In genomic region chr7:2972531-2973161, GRCh38 we compare ENCODE assay signal across 14 cellular contexts.
DNase-seq lines count a peak whose midpoint lies in the region; ATAC-seq and TF ChIP-seq lines count a peak whose summit lies in the region.
"Had no signal": no experiment of that assay in that cellular context is flagged by ENCODE, and none has a peak within 500 bp of the region (broad histone marks: within the 10 kb centered on the region; RNA-seq: fewer than 3 reads in every experiment).

No MANE protein-coding gene starts in this region.

- H3K27me3 Mint-ChIP-seq in T-helper 17 cell = no peaks in the 10 kb centered on the region
- no peaks in the 10 kb centered on the region for H3K27me3 Mint-ChIP-seq in naive thymus-derived CD8-positive, alpha-beta T cell

- POLR2A ChIA-PET in naive thymus-derived CD8-positive, alpha-beta T cell (lab: Charles Lee) = interaction anchor here (1.4 kb wide), 1 partner anchor 16 kb away, joined by 6 read pairs; no protein-coding TSS in a partner anchor

- 82 to 83% methylated on average over 12 of the region's 12 CpGs for WGBS in tibial nerve, 2 donors

- no peak overlapping the region for H3K27ac ChIP-seq in tibial nerve
- H3K27ac ChIP-seq: neural progenitor cell had no signal

- H3K4me1 ChIP-seq in tibial nerve = no peaks in the 10 kb centered on the region
- H3K4me1 ChIP-seq: neural progenitor cell had no signal

- DNase-seq in T-helper 17 cell = no peak
- DNase-seq in naive thymus-derived CD8-positive, alpha-beta T cell = peak in 1 of 10 donors; percentile 31
- no peak for DNase-seq in tibial nerve (ENCODE audit: low spot score in 2 of 2)
- no peak for DNase-seq in DMS53 treated with DMSO at 0.1 percent for 48 hours (lab: John Stamatoyannopoulos, UW; ENCODE audit: unreplicated experiment)
- DNase-seq: amniotic stem cell, foreskin melanocyte, NCI-H1092 treated with DMSO at 0.1 percent for 48 hours, NCI-H526 treated with DMSO at 0.1 percent for 48 hours had no signal

- H3K4me1 Mint-ChIP-seq in T-helper 17 cell = peaks cover 10% of the 10 kb centered on the region
- peaks cover 24 to 42% (median 36%) of the 10 kb centered on the region in 4 donors for H3K4me1 Mint-ChIP-seq in naive thymus-derived CD8-positive, alpha-beta T cell
- H3K4me1 Mint-ChIP-seq: neural progenitor cell had no signal

- H3K27ac Mint-ChIP-seq in T-helper 17 cell = peak overlapping the region; percentile 64
- H3K27ac Mint-ChIP-seq in naive thymus-derived CD8-positive, alpha-beta T cell = peak overlapping the region; percentile 71 to 94 (median 90)

- no peak overlapping the region for H3K4me3 Mint-ChIP-seq in T-helper 17 cell
- peak overlapping the region; percentile 19 to 83 (median 68) for H3K4me3 Mint-ChIP-seq in naive thymus-derived CD8-positive, alpha-beta T cell
- H3K4me3 Mint-ChIP-seq: neural progenitor cell had no signal

- ATAC-seq in GM18511 (IDR thresholded peaks at IDR 0.05; ENCODE audit: unreplicated experiment) (peak; percentile 23), GM21381 (IDR thresholded peaks at IDR 0.05; ENCODE audit: unreplicated experiment) (peak; percentile 23), T-helper 17 cell (no peak), HG03442 (IDR thresholded peaks at IDR 0.05; ENCODE audit: unreplicated experiment) (no peak)
- ATAC-seq in naive thymus-derived CD8-positive, alpha-beta T cell = peak in 1 of 2 donors; percentile 43
- ATAC-seq: activated CD4-positive, CD25-positive, alpha-beta regulatory T cell treated with anti-CD3 and anti-CD28 coated beads, Interleukin-2, amount 50 U/mL, for 24 hours had no signal

- no peak for TF ChIP-seq CTCF in tibial nerve (IDR thresholded peaks at IDR 0.05)

- H3K4me3 ChIP-seq in tibial nerve = no peak overlapping the region
- H3K4me3 ChIP-seq: neural progenitor cell, spleen had no signal

- H3K36me3 ChIP-seq in tibial nerve = no peaks in the 10 kb centered on the region
- H3K36me3 ChIP-seq: neural progenitor cell had no signal

- H3K9me3 ChIP-seq in T-helper 17 cell (ENCODE audit: control insufficient read depth, low read length, poor library complexity, severe bottlenecking) (no peaks in the 10 kb centered on the region), tibial nerve (peaks cover 0 to 13% (median 0%) of the 10 kb centered on the region in 4 donors)

- TF ChIP-seq EP300 in tibial nerve (IDR thresholded peaks at IDR 0.05) = no peak

- peaks cover 0 to 2% (median 0%) of the 10 kb centered on the region in 9 donors for H3K9me3 Mint-ChIP-seq in naive thymus-derived CD8-positive, alpha-beta T cell
- H3K9me3 Mint-ChIP-seq: neural progenitor cell had no signal

- TF ChIP-seq POLR2A in tibial nerve (IDR thresholded peaks at IDR 0.05) = no peak

- no peaks in the 10 kb centered on the region for H3K27me3 ChIP-seq in tibial nerve
- H3K27me3 ChIP-seq: neural progenitor cell, spleen had no signal

- no peaks in the 10 kb centered on the region for H3K36me3 Mint-ChIP-seq in T-helper 17 cell (ENCODE audit: low read depth)
- H3K36me3 Mint-ChIP-seq in naive thymus-derived CD8-positive, alpha-beta T cell = peaks cover 2 to 27% (median 3%) of the 10 kb centered on the region in 3 donors
- H3K36me3 Mint-ChIP-seq: neural progenitor cell had no signal

Comparison
In these comparisons a context has a peak if more than half of its experiments do, and no peak if none do; other contexts are left out.
1. ATAC-seq: peak in GM18511 (single experiment) and GM21381 (single experiment); none in T-helper 17 cell (single experiment) and HG03442 (single experiment).